ENCODE assay signal across 8 cellular contexts in genomic region chr21:33948096-33948950, GRCh38. TPM values are rescaled to one million over a fixed set of nuclear protein-coding genes. Genes with fewer than 3 reads are reported as not detected.
DNase-seq lines count a peak whose midpoint lies in the region; ATAC-seq and TF ChIP-seq lines count a peak whose summit lies in the region.

No MANE protein-coding gene starts in this region.

- H3K4me1 Mint-ChIP-seq in activated CD8-positive, alpha-beta T cell treated with anti-CD3 and anti-CD28 coated beads for 36 hours (ENCODE audit: low read depth), result peaks cover 77% of the 10 kb centered on the region

- CTCF ChIA-PET in AG04449 (lab: Yijun Ruan, JAX), result interaction anchor here (0.6 to 2.1 kb wide), 4 partner anchors 9 to 24 kb away, joined by 3 to 9 read pairs (median 3); no protein-coding TSS in a partner anchor
- CTCF ChIA-PET in activated CD8-positive, alpha-beta T cell treated with anti-CD3 and anti-CD28 coated beads for 36 hours (lab: Charles Lee), result interaction anchor here (0.6 to 3.5 kb wide), 10 partner anchors 9 to 182 kb away, joined by 3 to 31 read pairs (median 6); no protein-coding TSS in a partner anchor

- H3K4me3 ChIP-seq in AG04449 (ENCODE audit: low read depth, low read length), result peak overlapping the region; percentile 29
- H3K4me3 ChIP-seq in ectodermal cell (ENCODE audit: insufficient read depth, low read depth, low read length), result peak overlapping the region; percentile 4

- no peak for TF ChIP-seq CTCF in AG04449 (IDR thresholded peaks at IDR 0.05; ENCODE audit: insufficient read depth, low read length, missing control alignments)
- no peak for TF ChIP-seq CTCF in activated CD8-positive, alpha-beta T cell treated with anti-CD3 and anti-CD28 coated beads for 36 hours (IDR thresholded peaks at IDR 0.05)

- H3K27me3 Mint-ChIP-seq in activated CD8-positive, alpha-beta T cell treated with anti-CD3 and anti-CD28 coated beads for 36 hours, result peaks cover 3% of the 10 kb centered on the region

- no peaks in the 10 kb centered on the region for H3K27me3 ChIP-seq in ectodermal cell (ENCODE audit: control insufficient read depth, insufficient read depth, low read length, poor library complexity, severe bottlenecking)

- intact Hi-C loops in activated CD8-positive, alpha-beta T cell treated with anti-CD3 and anti-CD28 coated beads for 36 hours (cut with micrococcal nuclease), result loop anchor here (2.0 to 5.0 kb wide), 4 partner anchors 18 to 129 kb away; no protein-coding TSS in a partner anchor

- H3K4me3 Mint-ChIP-seq in activated CD8-positive, alpha-beta T cell treated with anti-CD3 and anti-CD28 coated beads for 36 hours, result peak overlapping the region; percentile 75

- DNase-seq in AG04449 (ENCODE audit: low read depth, low spot score), result no peak
- DNase-seq in NCI-H526 (lab: John Stamatoyannopoulos, UW), result peak; percentile 88 to 95
- DNase-seq in activated CD8-positive, alpha-beta T cell treated with anti-CD3 and anti-CD28 coated beads for 36 hours, result peak; percentile 95
- peak; percentile 72 for DNase-seq in midbrain (lab: John Stamatoyannopoulos, UW)
- peak; percentile 62 for DNase-seq in stimulated activated CD8-positive, alpha-beta memory T cell treated with anti-CD3 and anti-CD28 coated beads, Interleukin-4, amount 100 ng/mL, for 24 hours (ENCODE audit: low read depth)

- POLR2A ChIA-PET in AG04449 (lab: Yijun Ruan, JAX), result interaction anchor here (0.7 to 1.0 kb wide), 4 partner anchors 23 to 265 kb away, joined by 3 to 5 read pairs (median 4); no protein-coding TSS in a partner anchor
- POLR2A ChIA-PET in activated CD8-positive, alpha-beta T cell treated with anti-CD3 and anti-CD28 coated beads for 36 hours (lab: Charles Lee), result interaction anchor here (0.6 to 7.9 kb wide), 15 partner anchors 10 to 270 kb away, joined by 3 to 160 read pairs (median 7); partner anchors contain the start of genes MRPS6 and SLC5A3

- H3K27ac ChIP-seq in ectodermal cell (ENCODE audit: insufficient read depth, low read depth, low read length, poor library complexity, severe bottlenecking), result peak overlapping the region; percentile 96

- peaks cover 31% of the 10 kb centered on the region for H3K4me1 ChIP-seq in ectodermal cell (ENCODE audit: control insufficient read depth, insufficient read depth, low read length)

- ATAC-seq in HG03175 (IDR thresholded peaks at IDR 0.05; ENCODE audit: unreplicated experiment), result peak; percentile 64
- peak; percentile 57 for ATAC-seq in activated CD8-positive, alpha-beta T cell treated with anti-CD3 and anti-CD28 coated beads for 36 hours

- 29 to 30% methylated on average over 17 of the region's 17 CpGs for WGBS in ectodermal cell, 2 experiments

- no peaks in the 10 kb centered on the region for H3K9me3 ChIP-seq in ectodermal cell (ENCODE audit: control insufficient read depth, low read length)

- TF ChIP-seq POLR2A in GM18951 (IDR thresholded peaks at IDR 0.05; ENCODE audit: extremely low read depth, insufficient read depth, insufficient read length), result peak; percentile 56

- H3K36me3 ChIP-seq in ectodermal cell (ENCODE audit: control insufficient read depth, insufficient read depth, low read length), result no peaks in the 10 kb centered on the region

- H3K27ac Mint-ChIP-seq in activated CD8-positive, alpha-beta T cell treated with anti-CD3 and anti-CD28 coated beads for 36 hours, result peak overlapping the region; percentile 100

- H3K36me3 Mint-ChIP-seq in activated CD8-positive, alpha-beta T cell treated with anti-CD3 and anti-CD28 coated beads for 36 hours (ENCODE audit: low read depth), result peaks cover 58% of the 10 kb centered on the region

- peaks cover 18% of the 10 kb centered on the region for H3K9me3 Mint-ChIP-seq in activated CD8-positive, alpha-beta T cell treated with anti-CD3 and anti-CD28 coated beads for 36 hours

- in situ Hi-C loops in GM18951 (cut with MboI; ENCODE audit: low sequenced_read_pairs, unreplicated experiment), result no loop called here

RNA-seq across cellular contexts. Expression of gene ATP5PO, which starts 32.7 kb away (rescaled TPM):
- total RNA-seq in activated CD8-positive, alpha-beta T cell treated with anti-CD3 and anti-CD28 coated beads for 36 hours, result 100 to 1,000 TPM; 234 to 241 TPM
- 349 TPM for polyA plus RNA-seq in ectodermal cell (2013, experiment 1 of 4)
- polyA plus RNA-seq in ectodermal cell (2013, experiment 2 of 4), result 353 TPM
- polyA plus RNA-seq in ectodermal cell (2013, experiment 3 of 4), result 329 TPM
- 381 TPM for polyA plus RNA-seq in ectodermal cell (2013, experiment 4 of 4)
